ENCODE assay signal across 16 cellular contexts in the genomic region with DNA sequence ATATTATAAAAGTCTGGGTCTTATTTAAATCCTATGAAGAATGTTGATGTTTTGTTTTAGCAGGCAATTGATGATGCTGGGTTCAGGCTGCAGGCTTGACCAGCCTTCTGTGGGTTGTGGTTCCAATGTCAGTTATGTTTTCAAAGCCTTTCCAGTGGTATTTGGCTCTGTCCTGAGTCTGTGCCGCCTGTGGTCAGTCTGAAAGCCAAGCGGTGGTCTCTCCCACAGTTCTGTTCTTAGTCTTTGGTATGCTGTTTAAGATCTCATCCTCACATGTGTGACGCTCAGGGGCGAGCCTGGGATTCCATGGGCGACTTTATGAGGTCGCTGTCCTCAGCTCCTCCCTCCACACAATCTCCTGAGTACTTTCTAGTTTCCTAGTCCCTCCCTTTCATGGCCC.
"Had no signal": no experiment of that assay in that cellular context is flagged by ENCODE, and none has a peak within 500 bp of the region (broad histone marks: within the 10 kb centered on the region; RNA-seq: fewer than 3 reads in every experiment).

No MANE protein-coding gene starts in this region.

- H3K4me3 Mint-ChIP-seq: activated T-cell treated with anti-CD3 and anti-CD28 coated beads, Interleukin-2, amount 50 U/mL, for 4 hours; neural progenitor cell; stimulated activated naive CD8-positive, alpha-beta T cell treated with anti-CD3 and anti-CD28 coated beads, Interleukin-15, amount 100 ng/mL, for 72 hours had no signal

- H2AFZ ChIP-seq: neural progenitor cell, parathyroid adenoma had no signal

- H3K9ac ChIP-seq: neural progenitor cell, parathyroid adenoma had no signal

- H3K27ac ChIP-seq: adrenal gland, gastrocnemius medialis, left lung, neural progenitor cell, parathyroid adenoma, testis, upper lobe of right lung had no signal

- FAIRE-seq: keratinocyte had no signal

- H3K4me1 Mint-ChIP-seq: neural progenitor cell; stimulated activated naive CD8-positive, alpha-beta T cell treated with anti-CD3 and anti-CD28 coated beads, Interleukin-15, amount 100 ng/mL, for 72 hours had no signal

- H3K27ac Mint-ChIP-seq: neural progenitor cell had no signal

- H3K4me2 ChIP-seq: neural progenitor cell had no signal

- H3K27me3 ChIP-seq: adrenal gland, gastrocnemius medialis, left lung, neural progenitor cell, testis, upper lobe of right lung had no signal

- H3K79me2 ChIP-seq: parathyroid adenoma had no signal

- H3K9me3 ChIP-seq: adrenal gland, gastrocnemius medialis, left lung, testis, upper lobe of right lung had no signal

- H3K4me3 ChIP-seq: adrenal gland, gastrocnemius medialis, left lung, neural progenitor cell, SK-N-MC, testis, upper lobe of right lung had no signal

- H3K9me3 Mint-ChIP-seq: activated T-cell treated with anti-CD3 and anti-CD28 coated beads, Interleukin-2, amount 50 U/mL, for 4 hours; neural progenitor cell; stimulated activated naive CD8-positive, alpha-beta T cell treated with anti-CD3 and anti-CD28 coated beads, Interleukin-15, amount 100 ng/mL, for 72 hours had no signal

- DNase-seq: activated CD4-positive, alpha-beta T cell treated with anti-CD3 and anti-CD28 coated beads, Interleukin-2, amount 50 U/mL, for 4 hours; activated gamma-delta T cell treated with Interleukin-2 at 50 U/mL for 16 hours; activated T-cell treated with anti-CD3 and anti-CD28 coated beads, Interleukin-2, amount 50 U/mL, for 4 hours; adrenal gland; cerebellar nuclear complex; gastrocnemius medialis; stimulated activated CD4-positive, alpha-beta T cell treated with anti-CD3 and anti-CD28 coated beads, Interleukin-15, amount 100 ng/mL, for 24 hours; stimulated activated CD4-positive, alpha-beta T cell treated with anti-CD3 and anti-CD28 coated beads, Interleukin-4, amount 100 ng/mL, for 24 hours; stimulated activated naive CD8-positive, alpha-beta T cell treated with anti-CD3 and anti-CD28 coated beads, Interleukin-15, amount 100 ng/mL, for 72 hours; testis; upper lobe of right lung had no signal

- H3K4me1 ChIP-seq: adrenal gland, neural progenitor cell, parathyroid adenoma, testis had no signal

- H3K36me3 ChIP-seq: neural progenitor cell had no signal

- H3K27me3 Mint-ChIP-seq: stimulated activated naive CD8-positive, alpha-beta T cell treated with anti-CD3 and anti-CD28 coated beads, Interleukin-15, amount 100 ng/mL, for 72 hours had no signal
